ENCODE assay signal across 16 cellular contexts in the genomic region with DNA sequence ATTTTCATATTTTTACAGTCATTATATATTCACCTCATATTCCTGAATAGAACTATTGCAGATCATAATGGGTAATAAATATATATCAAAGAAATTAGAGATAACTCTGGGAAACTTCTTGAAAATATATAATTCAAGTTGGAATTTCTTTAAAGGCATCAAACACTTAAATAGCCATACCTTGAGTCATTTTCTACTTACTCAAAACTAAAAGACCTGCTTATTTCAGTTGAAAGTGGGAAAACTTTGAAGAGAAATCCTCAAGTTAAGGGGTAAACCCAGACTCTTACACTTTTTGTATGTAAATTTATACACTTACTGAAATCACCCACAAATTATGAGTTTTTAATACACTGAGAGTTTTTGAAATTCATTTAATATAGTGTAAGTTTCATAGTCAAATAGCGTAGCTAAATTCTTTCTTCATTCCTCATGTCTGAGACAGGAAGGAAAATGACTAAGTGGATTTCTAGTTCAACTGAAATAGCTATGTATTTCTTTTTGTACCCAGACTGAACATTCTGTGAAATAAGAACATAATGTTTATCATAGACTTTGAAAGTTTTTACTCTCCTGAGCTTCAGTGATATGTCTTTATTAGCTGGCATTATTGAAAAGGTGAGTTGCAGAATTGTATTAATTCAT. TPM values are rescaled to one million over a fixed set of nuclear protein-coding genes. Genes with fewer than 3 reads are reported as not detected.
DNase-seq lines count a peak whose midpoint lies in the region; ATAC-seq, FAIRE-seq and TF ChIP-seq lines count a peak whose summit lies in the region.
"Had no signal": no experiment of that assay in that cellular context is flagged by ENCODE, and none has a peak within 500 bp of the region (broad histone marks: within the 10 kb centered on the region; RNA-seq: fewer than 3 reads in every experiment).

No MANE protein-coding gene starts in this region.

- peak; percentile 64 for DNase-seq in M059J (ENCODE audit: low read depth)
- peak; percentile 83 for DNase-seq in bronchial epithelial cell (ENCODE audit: low read depth)
- DNase-seq in keratinocyte (ENCODE audit: low read depth, low spot score): no peak
- no peak for DNase-seq in COR-L47 (lab: John Stamatoyannopoulos, UW)
- DNase-seq in D341Med (ENCODE audit: low spot score): no peak
- DNase-seq in omental fat pad (ENCODE audit: low spot score): no peak
- DNase-seq: activated naive CD4-positive, alpha-beta T cell; DMS 273 treated with DMSO at 0.1 percent for 48 hours; midbrain; NCI-H187; NCI-H748 treated with DMSO at 0.1 percent for 48 hours; ovary; WERI-Rb-1 had no signal

- FAIRE-seq in bronchial epithelial cell (lab: Jason Lieb, UNC) (no peak), keratinocyte (lab: Jason Lieb, UNC) (no peak)

- H3K4me1 ChIP-seq in ACC112 (ENCODE audit: control insufficient read depth, insufficient read depth, low read length, unreplicated experiment) (peaks cover 60% of the 10 kb centered on the region), keratinocyte (ENCODE audit: control insufficient read depth, extremely low read depth, insufficient read depth, low read length) (peaks cover 54% of the 10 kb centered on the region)

- H3K27ac ChIP-seq in ACC112 (ENCODE audit: low read depth, low read length) (peak overlapping the region; percentile 97), keratinocyte (ENCODE audit: control insufficient read depth, insufficient read depth, low read length) (peak overlapping the region; percentile 77)
- H3K27ac ChIP-seq: esophagus muscularis mucosa, ovary, WERI-Rb-1 had no signal

- dilution Hi-C loops in keratinocyte (cut with MboI; ENCODE audit: extremely low pct_ligation_motif_present, low sequenced_read_pairs): no loop called here

- H3K27me3 ChIP-seq in ACC112 (ENCODE audit: insufficient read depth, low read length) (no peaks in the 10 kb centered on the region), bronchial epithelial cell (ENCODE audit: control insufficient read depth, insufficient read depth, low read length) (no peaks in the 10 kb centered on the region), keratinocyte (ENCODE audit: control insufficient read depth, extremely low read depth, insufficient read depth, low read length) (no peaks in the 10 kb centered on the region)
- H3K27me3 ChIP-seq: esophagus muscularis mucosa, ovary had no signal

- H2AFZ ChIP-seq in ACC112 (ENCODE audit: low read length, unreplicated experiment): peak overlapping the region; percentile 65
- peak overlapping the region; percentile 59 for H2AFZ ChIP-seq in keratinocyte (ENCODE audit: control insufficient read depth, low read length)

- peak overlapping the region; percentile 61 for H3K4me2 ChIP-seq in keratinocyte (ENCODE audit: control insufficient read depth, extremely low read depth, insufficient read depth, low read depth, low read length)

- no peak for ATAC-seq in GM18517 (IDR thresholded peaks at IDR 0.05; ENCODE audit: unreplicated experiment)
- ATAC-seq in omental fat pad (ENCODE audit: low FRiP score): no peak

- H3K9ac ChIP-seq in keratinocyte (ENCODE audit: control insufficient read depth, extremely low read depth, insufficient read depth, low read length): peak overlapping the region; percentile 13

- peak overlapping the region; percentile 55 for H3K4me3 ChIP-seq in ACC112 (ENCODE audit: low read depth, low read length)
- H3K4me3 ChIP-seq in bronchial epithelial cell (ENCODE audit: low read depth, low read length): no peak overlapping the region
- H3K4me3 ChIP-seq in keratinocyte (ENCODE audit: control insufficient read depth in 2 of 3, extremely low read depth in 1 of 3, insufficient read depth in 2 of 3, low read depth in 1 of 3, low read length in 3 of 3): peak overlapping the region in 1 of 3 experiments; percentile 7
- H3K4me3 ChIP-seq: esophagus muscularis mucosa, ovary had no signal

- H3K36me3 ChIP-seq in ACC112 (ENCODE audit: insufficient read depth, low read length): no peaks in the 10 kb centered on the region
- no peaks in the 10 kb centered on the region for H3K36me3 ChIP-seq in bronchial epithelial cell (ENCODE audit: control insufficient read depth, insufficient read depth, low read length)
- H3K36me3 ChIP-seq in keratinocyte (ENCODE audit: control insufficient read depth in 2 of 2, extremely low read depth in 1 of 2, insufficient read depth in 2 of 2, low read length in 2 of 2): no peaks in the 10 kb centered on the region
- H3K36me3 ChIP-seq: esophagus muscularis mucosa, ovary, WERI-Rb-1 had no signal

- no peaks in the 10 kb centered on the region for H4K20me1 ChIP-seq in keratinocyte (ENCODE audit: control insufficient read depth, extremely low read depth, insufficient read depth, low read length)

- TF ChIP-seq CTCF in bronchial epithelial cell (IDR thresholded peaks at IDR 0.05; ENCODE audit: insufficient read depth, low read length, severe bottlenecking) (no peak), keratinocyte (optimal IDR thresholded peaks at IDR 0.05 in 1 of 3, IDR thresholded peaks at IDR 0.05 in 1 of 3, conservative IDR thresholded peaks at IDR 0.05 in 1 of 3; ENCODE audit: extremely low read depth in 1 of 3, insufficient read depth in 2 of 3, low read length in 3 of 3) (no peak), omental fat pad (IDR thresholded peaks at IDR 0.05) (no peak)

- H3K9me1 ChIP-seq in keratinocyte (ENCODE audit: control insufficient read depth, extremely low read depth, insufficient read depth, low read length): no peaks in the 10 kb centered on the region

- no peaks in the 10 kb centered on the region for H3K9me3 ChIP-seq in keratinocyte (ENCODE audit: control insufficient read depth, low read depth, low read length)
- H3K9me3 ChIP-seq: esophagus muscularis mucosa, ovary had no signal

- H3K79me2 ChIP-seq in ACC112 (ENCODE audit: control insufficient read depth, insufficient read depth, low read length, unreplicated experiment) (peaks cover 4% of the 10 kb centered on the region), keratinocyte (ENCODE audit: control insufficient read depth, insufficient read depth, low read length) (peaks cover 3% of the 10 kb centered on the region)

RNA-seq across cellular contexts. Expression of a gene that starts 4.6 kb away (rescaled TPM):
- 176 and 223 TPM in 2 replicates for total RNA-seq in M059J (2014; rRNA removed; shearing (Covaris generic))
- total RNA-seq in bronchial epithelial cell (196 and 294 TPM in 2 replicates), omental fat pad (10 to 100 TPM in 2 of 4 donors, 1 to 10 TPM in 2; 8.0 to 98.4 (median 11.4) TPM)
- polyA plus RNA-seq in keratinocyte: 49.9 to 71.3 TPM (median 67.6 TPM) in 3 replicates
- polyA plus RNA-seq in keratinocyte (2011; ENCODE audit: low read depth): 38.9 TPM
- polyA plus RNA-seq in keratinocyte (2011; cell fraction: cytosol; rRNA removed): 16.5 and 38.3 TPM in 2 replicates
- polyA plus RNA-seq in keratinocyte (2011; cell fraction: nucleus; rRNA removed): 54.5 and 77.6 TPM in 2 replicates
- 22.5 and 56.2 TPM in 2 replicates for polyA plus RNA-seq in keratinocyte (2012; ENCODE audit: low replicate concordance)
- 19.3 to 124 TPM (median 59.1 TPM) in 3 replicates for polyA minus RNA-seq in keratinocyte
- polyA minus RNA-seq in keratinocyte (2011; cell fraction: cytosol; rRNA and poly(A)+ RNA removed): 37.8 TPM
- polyA minus RNA-seq in keratinocyte (2011; cell fraction: nucleus; rRNA and poly(A)+ RNA removed): 84.6 and 158 TPM in 2 replicates

Comparison
In these comparisons a context has a peak if more than half of its experiments do, and no peak if none do; other contexts are left out.
1. DNase-seq: peak in M059J (single experiment) and bronchial epithelial cell (single experiment); none in keratinocyte (single experiment), COR-L47 (single experiment), D341Med (single experiment) and omental fat pad (single experiment).